ENCODE assay signal across 12 cellular contexts in genomic region chr1:171600310-171600709, GRCh38. TPM values are rescaled to one million over a fixed set of nuclear protein-coding genes. Genes with fewer than 3 reads are reported as not detected.
"Had no signal": no experiment of that assay in that cellular context is flagged by ENCODE, and none has a peak within 500 bp of the region (broad histone marks: within the 10 kb centered on the region; RNA-seq: fewer than 3 reads in every experiment).

No MANE protein-coding gene starts in this region.

RNA-seq across cellular contexts. Expression of gene MYOCOS, which starts 21.7 kb away (rescaled TPM):
- total RNA-seq: epithelial cell of proximal tubule, esophagus squamous epithelium, gastroesophageal sphincter, left colon, lower leg skin, mammary epithelial cell, mucosa of descending colon, occipital lobe, pancreas, progenitor cell of endocrine pancreas, upper lobe of left lung had no signal

RNA-seq across cellular contexts. Expression of gene MYOC, which starts 52.2 kb away (rescaled TPM):
- total RNA-seq: epithelial cell of proximal tubule; mammary epithelial cell; naive thymus-derived CD8-positive, alpha-beta T cell; occipital lobe; progenitor cell of endocrine pancreas had no signal
